In genomic region chrX:47573334-47574095, GRCh38 we compare ENCODE assay signal across 10 cellular contexts. TPM values are rescaled to one million over a fixed set of nuclear protein-coding genes. Genes with fewer than 3 reads are reported as not detected.
DNase-seq lines count a peak whose midpoint lies in the region; ATAC-seq and TF ChIP-seq lines count a peak whose summit lies in the region.
"Had no signal": no experiment of that assay in that cellular context is flagged by ENCODE, and none has a peak within 500 bp of the region (broad histone marks: within the 10 kb centered on the region; RNA-seq: fewer than 3 reads in every experiment).

No MANE protein-coding gene starts in this region.

- DNase-seq in ELR (ENCODE audit: low read depth) (peak; percentile 32), hepatocyte (ENCODE audit: low spot score) (peak; percentile 61), retina (peak; percentile 61), NCI-H446 treated with DMSO at 0.1 percent for 48 hours (lab: John Stamatoyannopoulos, UW) (no peak)
- DNase-seq in activated naive CD8-positive, alpha-beta T cell treated with anti-CD3 and anti-CD28 coated beads, Interleukin-2, amount 10 ng/mL, durations not matched to agents 7 days and 5 days = no peak
- DNase-seq in activated effector memory CD4-positive, alpha-beta T cell treated with Interleukin-2 at 50 U/mL for 16 hours = no peak

- no peak overlapping the region for H2AFZ ChIP-seq in hepatocyte

- POLR2A ChIA-PET in activated naive CD8-positive, alpha-beta T cell treated with anti-CD3 and anti-CD28 coated beads, Interleukin-2, amount 10 ng/mL, durations not matched to agents 7 days and 5 days (lab: Charles Lee) = no interaction called here

- H3K9me2 ChIP-seq in hepatocyte (replicated peaks; ENCODE audit: insufficient read depth) = no peaks in the 10 kb centered on the region

- no peaks in the 10 kb centered on the region for H3K27me3 ChIP-seq in hepatocyte
- H3K27me3 ChIP-seq: SJCRH30 had no signal

- H4K20me1 ChIP-seq in hepatocyte (ENCODE audit: insufficient read depth, poor library complexity, severe bottlenecking) = no peaks in the 10 kb centered on the region

- H3K4me2 ChIP-seq in hepatocyte = peak overlapping the region; percentile 81

- peaks cover 4% of the 10 kb centered on the region for H3K4me1 Mint-ChIP-seq in activated naive CD8-positive, alpha-beta T cell treated with anti-CD3 and anti-CD28 coated beads, Interleukin-2, amount 10 ng/mL, durations not matched to agents 7 days and 5 days

- H3K9me3 Mint-ChIP-seq in activated naive CD8-positive, alpha-beta T cell treated with anti-CD3 and anti-CD28 coated beads, Interleukin-2, amount 10 ng/mL, durations not matched to agents 7 days and 5 days = no peaks in the 10 kb centered on the region

- H3K27me3 Mint-ChIP-seq in activated naive CD8-positive, alpha-beta T cell treated with anti-CD3 and anti-CD28 coated beads, Interleukin-2, amount 10 ng/mL, durations not matched to agents 7 days and 5 days = no peaks in the 10 kb centered on the region

- no peak for TF ChIP-seq CTCF in hepatocyte (IDR thresholded peaks at IDR 0.05; ENCODE audit: poor library complexity)

- H3K4me3 ChIP-seq in hepatocyte = peak overlapping the region; percentile 13
- H3K4me3 ChIP-seq: SJCRH30 had no signal

- H3K27ac Mint-ChIP-seq in activated naive CD8-positive, alpha-beta T cell treated with anti-CD3 and anti-CD28 coated beads, Interleukin-2, amount 10 ng/mL, durations not matched to agents 7 days and 5 days = no peak overlapping the region

- H3K9me3 ChIP-seq in hepatocyte (ENCODE audit: low read depth) = no peaks in the 10 kb centered on the region
- H3K9me3 ChIP-seq: SJCRH30 had no signal

- H3K36me3 Mint-ChIP-seq in activated naive CD8-positive, alpha-beta T cell treated with anti-CD3 and anti-CD28 coated beads, Interleukin-2, amount 10 ng/mL, durations not matched to agents 7 days and 5 days = peaks cover 13% of the 10 kb centered on the region

- no peaks in the 10 kb centered on the region for H3K36me3 ChIP-seq in hepatocyte (replicated peaks; ENCODE audit: insufficient read depth, low read depth)
- H3K36me3 ChIP-seq: SJCRH30 had no signal

- H3K27ac ChIP-seq in hepatocyte = peak overlapping the region; percentile 89
- H3K27ac ChIP-seq: HL-60, SJCRH30 had no signal

- H3K79me2 ChIP-seq in hepatocyte = no peaks in the 10 kb centered on the region

- ATAC-seq in activated naive CD8-positive, alpha-beta T cell treated with anti-CD3 and anti-CD28 coated beads, Interleukin-2, amount 10 ng/mL, durations not matched to agents 7 days and 5 days (ENCODE audit: low read depth) = no peak
- ATAC-seq in HG02870 (IDR thresholded peaks at IDR 0.05; ENCODE audit: unreplicated experiment) (no peak), GM21367 (IDR thresholded peaks at IDR 0.05; ENCODE audit: unreplicated experiment) (no peak)

- WGBS in hepatocyte (ENCODE audit: low lambda C conversion rate, missing lambda C conversion rate) = 54% methylated on average over 14 of the region's 21 CpGs

- H3K4me1 ChIP-seq in hepatocyte (ENCODE audit: insufficient read depth) = peaks cover 4% of the 10 kb centered on the region
- H3K4me1 ChIP-seq: SJCRH30 had no signal

- peak overlapping the region; percentile 42 for H3K4me3 Mint-ChIP-seq in activated naive CD8-positive, alpha-beta T cell treated with anti-CD3 and anti-CD28 coated beads, Interleukin-2, amount 10 ng/mL, durations not matched to agents 7 days and 5 days

RNA-seq across cellular contexts. Expression of gene TIMP1, which starts 8.7 kb away (rescaled TPM):
- 10 to 100 TPM; 54.9 to 56.0 TPM for total RNA-seq in activated naive CD8-positive, alpha-beta T cell treated with anti-CD3 and anti-CD28 coated beads, Interleukin-2, amount 10 ng/mL, durations not matched to agents 7 days and 5 days
- 669 and 671 TPM in 2 replicates for total RNA-seq in hepatocyte
- polyA plus RNA-seq in hepatocyte = 4,849 and 5,452 TPM in 2 replicates

RNA-seq across cellular contexts. Expression of gene ARAF, which starts 12.5 kb away (rescaled TPM):
- 10 to 100 TPM; 78.5 to 79.3 TPM for total RNA-seq in activated naive CD8-positive, alpha-beta T cell treated with anti-CD3 and anti-CD28 coated beads, Interleukin-2, amount 10 ng/mL, durations not matched to agents 7 days and 5 days
- total RNA-seq in hepatocyte = 29.8 and 44.0 TPM in 2 replicates
- polyA plus RNA-seq in hepatocyte = 86.7 and 89.6 TPM in 2 replicates

RNA-seq across cellular contexts. Expression of gene SYN1, which starts 46.1 kb away (rescaled TPM):
- total RNA-seq in activated naive CD8-positive, alpha-beta T cell treated with anti-CD3 and anti-CD28 coated beads, Interleukin-2, amount 10 ng/mL, durations not matched to agents 7 days and 5 days = under 1 TPM; 0.37 to 1.00 TPM
- total RNA-seq in hepatocyte = 0.43 and 1.2 TPM in 2 replicates
- 3.7 and 4.6 TPM in 2 replicates for polyA plus RNA-seq in hepatocyte

RNA-seq across cellular contexts. Expression of gene CFP, which starts 56.2 kb away (rescaled TPM):
- 10 to 100 TPM; 14.1 to 14.6 TPM for total RNA-seq in activated naive CD8-positive, alpha-beta T cell treated with anti-CD3 and anti-CD28 coated beads, Interleukin-2, amount 10 ng/mL, durations not matched to agents 7 days and 5 days
- total RNA-seq in hepatocyte = 0.23 TPM in 1 of 2 replicates, not detected in the other
- polyA plus RNA-seq in hepatocyte = 0.17 and 0.58 TPM in 2 replicates

Comparison
In these comparisons a context has a peak if more than half of its experiments do, and no peak if none do; other contexts are left out.
1. DNase-seq: peak in ELR (single experiment), hepatocyte (single experiment) and retina (single experiment); none in activated naive CD8-positive, alpha-beta T cell treated with anti-CD3 and anti-CD28 coated beads, Interleukin-2, amount 10 ng/mL, durations not matched to agents 7 days and 5 days (single experiment), NCI-H446 treated with DMSO at 0.1 percent for 48 hours (single experiment) and activated effector memory CD4-positive, alpha-beta T cell treated with Interleukin-2 at 50 U/mL for 16 hours (single experiment).
2. RNA of gene TIMP1, which starts 8.7 kb away (total RNA-seq): 669 to 671 TPM in hepatocyte; 54.9 to 56.0 TPM in activated naive CD8-positive, alpha-beta T cell treated with anti-CD3 and anti-CD28 coated beads, Interleukin-2, amount 10 ng/mL, durations not matched to agents 7 days and 5 days; every median in the first group is over 10 times any median in the second.